ENCODE assay signal across 21 cellular contexts in the genomic region with DNA sequence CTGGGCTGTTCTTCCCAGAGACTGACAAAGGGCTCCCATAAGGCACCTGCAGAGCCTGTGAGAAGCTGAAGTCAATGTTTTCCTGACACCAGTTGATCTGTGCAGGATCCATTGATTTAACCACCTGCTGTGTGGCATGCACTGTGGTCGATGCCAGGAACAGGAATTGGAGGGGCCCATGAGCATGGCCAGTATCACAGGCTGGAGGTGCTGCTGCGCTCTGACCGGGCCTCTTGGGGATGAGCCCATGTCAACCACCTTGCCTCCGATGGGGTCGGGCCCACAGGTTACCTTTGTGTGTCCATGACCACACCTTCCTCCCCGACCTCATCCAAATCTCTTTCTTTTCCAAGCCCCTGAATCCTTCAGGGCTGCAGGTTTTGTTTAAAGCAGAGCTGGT. TPM values are rescaled to one million over a fixed set of nuclear protein-coding genes. Genes with fewer than 3 reads are reported as not detected.
DNase-seq lines count a peak whose midpoint lies in the region; ATAC-seq and TF ChIP-seq lines count a peak whose summit lies in the region.
"Had no signal": no experiment of that assay in that cellular context is flagged by ENCODE, and none has a peak within 500 bp of the region (broad histone marks: within the 10 kb centered on the region; RNA-seq: fewer than 3 reads in every experiment).

No MANE protein-coding gene starts in this region.

- H3K4me3 Mint-ChIP-seq in GM23338 (no peak overlapping the region), chondrocyte (ENCODE audit: unreplicated experiment) (no peak overlapping the region)
- H3K4me3 Mint-ChIP-seq in stimulated activated effector memory CD8-positive, alpha-beta T cell treated with anti-CD3 and anti-CD28 coated beads, Interleukin-12 subunit alpha, Interleukin-12 subunit beta, amount 100 ng/mL, for 72 hours, result no peak overlapping the region
- H3K4me3 Mint-ChIP-seq: CD4-positive, alpha-beta memory T cell; H9; HFFc6 had no signal

- H3K36me3 ChIP-seq in GM23338 (ENCODE audit: insufficient read depth), result no peaks in the 10 kb centered on the region
- no peaks in the 10 kb centered on the region for H3K36me3 ChIP-seq in osteoblast (ENCODE audit: insufficient read depth, low read length)

- no peaks in the 10 kb centered on the region for H3K9me3 ChIP-seq in osteoblast (ENCODE audit: low read depth, low read length)

- no peak for DNase-seq in GM23338 (ENCODE audit: low spot score)
- peak; percentile 77 for DNase-seq in chondrocyte (ENCODE audit: low spot score)
- peak; percentile 48 for DNase-seq in osteoblast (ENCODE audit: insufficient read length, low spot score, missing footprints)
- no peak for DNase-seq in stimulated activated effector memory CD8-positive, alpha-beta T cell treated with anti-CD3 and anti-CD28 coated beads, Interleukin-12 subunit alpha, Interleukin-12 subunit beta, amount 100 ng/mL, for 72 hours (ENCODE audit: low spot score in 2 of 2)
- DNase-seq in HT-29 (ENCODE audit: low spot score), result no peak
- no peak for DNase-seq in SK-N-DZ (ENCODE audit: low spot score)
- DNase-seq: C1 segment of cervical spinal cord; Calu3; CD4-positive, alpha-beta memory T cell; COR-L47; DMS53; DMS79 treated with DMSO at 0.1 percent for 48 hours; GM23248; H9; HFFc6 had no signal

- no peaks in the 10 kb centered on the region for H3F3A ChIP-seq in GM23338 (replicated peaks; ENCODE audit: low read depth)

- peak; percentile 27; the same call in 2 of the 3 replicates for ATAC-seq in GM23338
- ATAC-seq in stimulated activated effector memory CD8-positive, alpha-beta T cell treated with anti-CD3 and anti-CD28 coated beads, Interleukin-12 subunit alpha, Interleukin-12 subunit beta, amount 100 ng/mL, for 72 hours, result no peak
- ATAC-seq: HCT116 had no signal

- no peaks in the 10 kb centered on the region for H3K4me1 ChIP-seq in GM23338 (ENCODE audit: insufficient read depth)
- H3K4me1 ChIP-seq in osteoblast (ENCODE audit: insufficient read depth, low read length), result no peaks in the 10 kb centered on the region

- H3K36me3 Mint-ChIP-seq in GM23338 (ENCODE audit: low read depth) (no peaks in the 10 kb centered on the region), chondrocyte (ENCODE audit: low read depth) (peaks cover 2% of the 10 kb centered on the region)
- H3K36me3 Mint-ChIP-seq in stimulated activated effector memory CD8-positive, alpha-beta T cell treated with anti-CD3 and anti-CD28 coated beads, Interleukin-12 subunit alpha, Interleukin-12 subunit beta, amount 100 ng/mL, for 72 hours, result no peaks in the 10 kb centered on the region
- H3K36me3 Mint-ChIP-seq: CD4-positive, alpha-beta memory T cell had no signal

- TF ChIP-seq CTCF in GM23338 (conservative IDR thresholded peaks at IDR 0.05; ENCODE audit: low read depth in 2 of 2), result no peak
- no peak for TF ChIP-seq CTCF in chondrocyte (IDR thresholded peaks at IDR 0.05)
- no peak for TF ChIP-seq CTCF in osteoblast (IDR thresholded peaks at IDR 0.05; ENCODE audit: extremely low read depth, low read depth, low read length)

- H3K27me3 Mint-ChIP-seq in GM23338 (ENCODE audit: insufficient read depth, low read depth, poor library complexity), result no peaks in the 10 kb centered on the region
- peaks cover 2% of the 10 kb centered on the region for H3K27me3 Mint-ChIP-seq in chondrocyte (ENCODE audit: low read depth)

- H4K20me1 ChIP-seq in GM23338 (replicated peaks; ENCODE audit: insufficient read depth) (no peaks in the 10 kb centered on the region), osteoblast (ENCODE audit: insufficient read depth, low read length) (no peaks in the 10 kb centered on the region)

- H3K9me3 Mint-ChIP-seq in GM23338, result no peaks in the 10 kb centered on the region
- H3K9me3 Mint-ChIP-seq in chondrocyte (ENCODE audit: low read depth), result no peaks in the 10 kb centered on the region
- H3K9me3 Mint-ChIP-seq in stimulated activated effector memory CD8-positive, alpha-beta T cell treated with anti-CD3 and anti-CD28 coated beads, Interleukin-12 subunit alpha, Interleukin-12 subunit beta, amount 100 ng/mL, for 72 hours, result no peaks in the 10 kb centered on the region
- H3K9me3 Mint-ChIP-seq: H9, HFFc6 had no signal

- H3K79me2 ChIP-seq in GM23338 (replicated peaks; ENCODE audit: insufficient read depth) (no peaks in the 10 kb centered on the region), osteoblast (ENCODE audit: insufficient read depth, low read length) (no peaks in the 10 kb centered on the region)

- peaks cover 3% of the 10 kb centered on the region; the same call in 2 of the 3 replicates for H3K4me1 Mint-ChIP-seq in GM23338
- H3K4me1 Mint-ChIP-seq in chondrocyte (ENCODE audit: low read depth), result no peaks in the 10 kb centered on the region
- no peaks in the 10 kb centered on the region for H3K4me1 Mint-ChIP-seq in stimulated activated effector memory CD8-positive, alpha-beta T cell treated with anti-CD3 and anti-CD28 coated beads, Interleukin-12 subunit alpha, Interleukin-12 subunit beta, amount 100 ng/mL, for 72 hours

- H3K9me2 ChIP-seq in GM23338 (ENCODE audit: insufficient read depth), result no peaks in the 10 kb centered on the region

- H3K4me3 ChIP-seq in GM23338, result no peak overlapping the region
- no peak overlapping the region for H3K4me3 ChIP-seq in osteoblast (ENCODE audit: insufficient read depth, low read length)
- H3K4me3 ChIP-seq: GM23248 had no signal

- no peak overlapping the region for H3K27ac Mint-ChIP-seq in GM23338
- no peak overlapping the region for H3K27ac Mint-ChIP-seq in chondrocyte (ENCODE audit: unreplicated experiment)
- no peak overlapping the region for H3K27ac Mint-ChIP-seq in stimulated activated effector memory CD8-positive, alpha-beta T cell treated with anti-CD3 and anti-CD28 coated beads, Interleukin-12 subunit alpha, Interleukin-12 subunit beta, amount 100 ng/mL, for 72 hours
- H3K27ac Mint-ChIP-seq: CD4-positive, alpha-beta memory T cell; HFFc6 had no signal

- H3K27me3 ChIP-seq in GM23338 (ENCODE audit: insufficient read depth) (no peaks in the 10 kb centered on the region), osteoblast (ENCODE audit: insufficient read depth, low read length) (peaks cover 7% of the 10 kb centered on the region)

- H3K27ac ChIP-seq in GM23338 (ENCODE audit: low read depth), result no peak overlapping the region
- no peak overlapping the region for H3K27ac ChIP-seq in osteoblast (ENCODE audit: low read depth, low read length)
- H3K27ac ChIP-seq: GM23248 had no signal

- H3K4me2 ChIP-seq in GM23338 (no peak overlapping the region), osteoblast (ENCODE audit: insufficient read depth, low read length) (no peak overlapping the region)

- H2AFZ ChIP-seq in GM23338, result no peak overlapping the region
- no peak overlapping the region for H2AFZ ChIP-seq in osteoblast (ENCODE audit: low read length)
- H2AFZ ChIP-seq: GM23248 had no signal

TF ChIP-seq in GM23338, 12 proteins besides CTCF, POLR2A, EP300 and RAD21:
- no peak for TF ChIP-seq ETS1 (IDR thresholded peaks at IDR 0.05)

RNA-seq across cellular contexts. Expression of gene STH, which starts 18.2 kb away (rescaled TPM):
- not detected in 2 replicates for total RNA-seq in GM23338 (2014; rRNA removed; shearing (Covaris generic))
- polyA plus RNA-seq in GM23338 (2016; fragmentation: Nextera tagmentation; extraction: Ambion mirVana), result 0.55 TPM in 1 of 2 replicates, not detected in the other
- total RNA-seq in chondrocyte, result not detected in 3 replicates
- total RNA-seq in osteoblast, result not detected in 2 replicates
- not detected in 2 replicates for total RNA-seq in HT-29 (2014; rRNA removed; shearing (Covaris generic))
- 1.5 TPM in 1 of 2 replicates, not detected in the other for polyA plus RNA-seq in SK-N-DZ (2014; cell fraction: cytosol; rRNA removed)
- 2.5 and 5.3 TPM in 2 replicates for polyA plus RNA-seq in SK-N-DZ (2014; cell fraction: nucleus; rRNA removed)
- total RNA-seq: A172; A673; Calu3; CD4-positive, alpha-beta memory T cell; Daoy; GM23248; H4; H9; HFFc6 had no signal
- polyA plus RNA-seq: BJ; CD4-positive, alpha-beta memory T cell; GM23248 had no signal

Comparison
In these comparisons a context has a peak if more than half of its experiments do, and no peak if none do; other contexts are left out.
1. DNase-seq: peak in chondrocyte (single experiment) and osteoblast (single experiment); none in GM23338 (single experiment), stimulated activated effector memory CD8-positive, alpha-beta T cell treated with anti-CD3 and anti-CD28 coated beads, Interleukin-12 subunit alpha, Interleukin-12 subunit beta, amount 100 ng/mL, for 72 hours (0 of 2), HT-29 (single experiment) and SK-N-DZ (single experiment).